In genomic region chr11:13462928-13463778, GRCh38 we compare ENCODE assay signal across 1 cellular context.
A peak's percentile ranks its signal among the peaks of the same experiment; 100 is the strongest.
TF ChIP-seq lines count a peak whose summit lies in the region.

Gene BTBD10, minus strand, starts transcription at chr11:13463222. Its CDS starts 18,098 bp downstream, at chr11:13445124.

TF ChIP-seq in GM12878, 131 proteins besides CTCF, POLR2A, EP300 and RAD21 (continued from another document and continues in another):
- TF ChIP-seq, protein P1, sequence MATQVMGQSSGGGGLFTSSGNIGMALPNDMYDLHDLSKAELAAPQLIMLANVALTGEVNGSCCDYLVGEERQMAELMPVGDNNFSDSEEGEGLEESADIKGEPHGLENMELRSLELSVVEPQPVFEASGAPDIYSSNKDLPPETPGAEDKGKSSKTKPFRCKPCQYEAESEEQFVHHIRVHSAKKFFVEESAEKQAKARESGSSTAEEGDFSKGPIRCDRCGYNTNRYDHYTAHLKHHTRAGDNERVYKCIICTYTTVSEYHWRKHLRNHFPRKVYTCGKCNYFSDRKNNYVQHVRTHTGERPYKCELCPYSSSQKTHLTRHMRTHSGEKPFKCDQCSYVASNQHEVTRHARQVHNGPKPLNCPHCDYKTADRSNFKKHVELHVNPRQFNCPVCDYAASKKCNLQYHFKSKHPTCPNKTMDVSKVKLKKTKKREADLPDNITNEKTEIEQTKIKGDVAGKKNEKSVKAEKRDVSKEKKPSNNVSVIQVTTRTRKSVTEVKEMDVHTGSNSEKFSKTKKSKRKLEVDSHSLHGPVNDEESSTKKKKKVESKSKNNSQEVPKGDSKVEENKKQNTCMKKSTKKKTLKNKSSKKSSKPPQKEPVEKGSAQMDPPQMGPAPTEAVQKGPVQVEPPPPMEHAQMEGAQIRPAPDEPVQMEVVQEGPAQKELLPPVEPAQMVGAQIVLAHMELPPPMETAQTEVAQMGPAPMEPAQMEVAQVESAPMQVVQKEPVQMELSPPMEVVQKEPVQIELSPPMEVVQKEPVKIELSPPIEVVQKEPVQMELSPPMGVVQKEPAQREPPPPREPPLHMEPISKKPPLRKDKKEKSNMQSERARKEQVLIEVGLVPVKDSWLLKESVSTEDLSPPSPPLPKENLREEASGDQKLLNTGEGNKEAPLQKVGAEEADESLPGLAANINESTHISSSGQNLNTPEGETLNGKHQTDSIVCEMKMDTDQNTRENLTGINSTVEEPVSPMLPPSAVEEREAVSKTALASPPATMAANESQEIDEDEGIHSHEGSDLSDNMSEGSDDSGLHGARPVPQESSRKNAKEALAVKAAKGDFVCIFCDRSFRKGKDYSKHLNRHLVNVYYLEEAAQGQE (IDR thresholded peaks at IDR 0.05; ENCODE audit: low read depth, low read length): peak; percentile 28; the same call in 1 of the 2 replicates
- TF ChIP-seq KDM1A (IDR thresholded peaks at IDR 0.05; ENCODE audit: borderline replicate concordance) (no peak), TCF12 (IDR thresholded peaks at IDR 0.05; ENCODE audit: low read depth, low read length) (no peak), RFX5 (IDR thresholded peaks at IDR 0.05; ENCODE audit: low read depth, low read length) (no peak), ZBED1 (IDR thresholded peaks at IDR 0.05; ENCODE audit: borderline replicate concordance) (no peak), IKZF1 (conservative IDR thresholded peaks at IDR 0.05) (0 out of 2 replicates have a peak, but pooled peaks have one; percentile 59), POLR2AphosphoS5 (IDR thresholded peaks at IDR 0.05; ENCODE audit: low read length) (peak; percentile 96), EZH2 (IDR thresholded peaks at IDR 0.05; ENCODE audit: borderline replicate concordance, control insufficient read depth, low read depth, low read length) (no peak), MYB (IDR thresholded peaks at IDR 0.05; ENCODE audit: borderline replicate concordance, low read depth, low read length) (peak; percentile 74; the same call in 1 of the 2 replicates), BCL11A (IDR thresholded peaks at IDR 0.05; ENCODE audit: low read depth, low read length) (no peak), NFIC (IDR thresholded peaks at IDR 0.05; ENCODE audit: low read depth, low read length) (no peak; the same call in 1 of the 2 replicates), CBFB (IDR thresholded peaks at IDR 0.05; ENCODE audit: low read depth) (peak; percentile 100), ZNF207 (IDR thresholded peaks at IDR 0.05; ENCODE audit: borderline replicate concordance) (0 out of 2 replicates have a peak, but pooled peaks have one; percentile 44), E4F1 (IDR thresholded peaks at IDR 0.05; ENCODE audit: borderline replicate concordance, partially characterized antibody) (no peak), HDAC6 (IDR thresholded peaks at IDR 0.05; ENCODE audit: unreplicated experiment) (no peak), MTA2 (IDR thresholded peaks at IDR 0.05; ENCODE audit: low read depth) (no peak), EED (IDR thresholded peaks at IDR 0.05; ENCODE audit: low read depth) (no peak), CUX1 (IDR thresholded peaks at IDR 0.05; ENCODE audit: insufficient replicate concordance, low read depth, low read length) (no peak), YBX1 (IDR thresholded peaks at IDR 0.05) (no peak), MXI1 (IDR thresholded peaks at IDR 0.05; ENCODE audit: low read depth, low read length) (peak; percentile 93), NR2F1 (conservative IDR thresholded peaks at IDR 0.05) (peak; percentile 45), TARDBP (IDR thresholded peaks at IDR 0.05; ENCODE audit: borderline replicate concordance) (no peak), BHLHE40 (IDR thresholded peaks at IDR 0.05; ENCODE audit: borderline replicate concordance in 1 of 2, low read depth in 2 of 2, low read length in 1 of 2) (peak in 1 of 2 experiments; percentile 32; a peak in 2 of 4 replicates), NR2C2 (IDR thresholded peaks at IDR 0.05; ENCODE audit: borderline replicate concordance, control insufficient read depth, insufficient read length, low read depth) (no peak), ZNF384 (IDR thresholded peaks at IDR 0.05; ENCODE audit: borderline replicate concordance, low read depth, low read length) (no peak), POLR2AphosphoS2 (IDR thresholded peaks at IDR 0.05; ENCODE audit: low read depth, low read length) (peak; percentile 95), TAF1 (IDR thresholded peaks at IDR 0.05; ENCODE audit: borderline replicate concordance, low read depth, low read length) (peak; percentile 72; the same call in 1 of the 2 replicates)
- TF ChIP-seq, protein P2, sequence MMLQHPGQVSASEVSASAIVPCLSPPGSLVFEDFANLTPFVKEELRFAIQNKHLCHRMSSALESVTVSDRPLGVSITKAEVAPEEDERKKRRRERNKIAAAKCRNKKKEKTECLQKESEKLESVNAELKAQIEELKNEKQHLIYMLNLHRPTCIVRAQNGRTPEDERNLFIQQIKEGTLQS (IDR thresholded peaks at IDR 0.05; ENCODE audit: borderline replicate concordance, extremely low read depth, low read depth, low read length): no peak
- TF ChIP-seq, protein P3, sequence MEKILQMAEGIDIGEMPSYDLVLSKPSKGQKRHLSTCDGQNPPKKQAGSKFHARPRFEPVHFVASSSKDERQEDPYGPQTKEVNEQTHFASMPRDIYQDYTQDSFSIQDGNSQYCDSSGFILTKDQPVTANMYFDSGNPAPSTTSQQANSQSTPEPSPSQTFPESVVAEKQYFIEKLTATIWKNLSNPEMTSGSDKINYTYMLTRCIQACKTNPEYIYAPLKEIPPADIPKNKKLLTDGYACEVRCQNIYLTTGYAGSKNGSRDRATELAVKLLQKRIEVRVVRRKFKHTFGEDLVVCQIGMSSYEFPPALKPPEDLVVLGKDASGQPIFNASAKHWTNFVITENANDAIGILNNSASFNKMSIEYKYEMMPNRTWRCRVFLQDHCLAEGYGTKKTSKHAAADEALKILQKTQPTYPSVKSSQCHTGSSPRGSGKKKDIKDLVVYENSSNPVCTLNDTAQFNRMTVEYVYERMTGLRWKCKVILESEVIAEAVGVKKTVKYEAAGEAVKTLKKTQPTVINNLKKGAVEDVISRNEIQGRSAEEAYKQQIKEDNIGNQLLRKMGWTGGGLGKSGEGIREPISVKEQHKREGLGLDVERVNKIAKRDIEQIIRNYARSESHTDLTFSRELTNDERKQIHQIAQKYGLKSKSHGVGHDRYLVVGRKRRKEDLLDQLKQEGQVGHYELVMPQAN (conservative IDR thresholded peaks at IDR 0.05): peak; percentile 54
- TF ChIP-seq, protein P4, sequence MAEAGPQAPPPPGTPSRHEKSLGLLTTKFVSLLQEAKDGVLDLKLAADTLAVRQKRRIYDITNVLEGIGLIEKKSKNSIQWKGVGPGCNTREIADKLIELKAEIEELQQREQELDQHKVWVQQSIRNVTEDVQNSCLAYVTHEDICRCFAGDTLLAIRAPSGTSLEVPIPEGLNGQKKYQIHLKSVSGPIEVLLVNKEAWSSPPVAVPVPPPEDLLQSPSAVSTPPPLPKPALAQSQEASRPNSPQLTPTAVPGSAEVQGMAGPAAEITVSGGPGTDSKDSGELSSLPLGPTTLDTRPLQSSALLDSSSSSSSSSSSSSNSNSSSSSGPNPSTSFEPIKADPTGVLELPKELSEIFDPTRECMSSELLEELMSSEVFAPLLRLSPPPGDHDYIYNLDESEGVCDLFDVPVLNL (IDR thresholded peaks at IDR 0.05; ENCODE audit: low read depth, low read length): peak; percentile 86
- TF ChIP-seq, protein P5, sequence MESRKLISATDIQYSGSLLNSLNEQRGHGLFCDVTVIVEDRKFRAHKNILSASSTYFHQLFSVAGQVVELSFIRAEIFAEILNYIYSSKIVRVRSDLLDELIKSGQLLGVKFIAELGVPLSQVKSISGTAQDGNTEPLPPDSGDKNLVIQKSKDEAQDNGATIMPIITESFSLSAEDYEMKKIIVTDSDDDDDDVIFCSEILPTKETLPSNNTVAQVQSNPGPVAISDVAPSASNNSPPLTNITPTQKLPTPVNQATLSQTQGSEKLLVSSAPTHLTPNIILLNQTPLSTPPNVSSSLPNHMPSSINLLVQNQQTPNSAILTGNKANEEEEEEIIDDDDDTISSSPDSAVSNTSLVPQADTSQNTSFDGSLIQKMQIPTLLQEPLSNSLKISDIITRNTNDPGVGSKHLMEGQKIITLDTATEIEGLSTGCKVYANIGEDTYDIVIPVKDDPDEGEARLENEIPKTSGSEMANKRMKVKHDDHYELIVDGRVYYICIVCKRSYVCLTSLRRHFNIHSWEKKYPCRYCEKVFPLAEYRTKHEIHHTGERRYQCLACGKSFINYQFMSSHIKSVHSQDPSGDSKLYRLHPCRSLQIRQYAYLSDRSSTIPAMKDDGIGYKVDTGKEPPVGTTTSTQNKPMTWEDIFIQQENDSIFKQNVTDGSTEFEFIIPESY (IDR thresholded peaks at IDR 0.05): 0 out of 2 replicates have a peak, but pooled peaks have one; percentile 48
- TF ChIP-seq, protein P6, sequence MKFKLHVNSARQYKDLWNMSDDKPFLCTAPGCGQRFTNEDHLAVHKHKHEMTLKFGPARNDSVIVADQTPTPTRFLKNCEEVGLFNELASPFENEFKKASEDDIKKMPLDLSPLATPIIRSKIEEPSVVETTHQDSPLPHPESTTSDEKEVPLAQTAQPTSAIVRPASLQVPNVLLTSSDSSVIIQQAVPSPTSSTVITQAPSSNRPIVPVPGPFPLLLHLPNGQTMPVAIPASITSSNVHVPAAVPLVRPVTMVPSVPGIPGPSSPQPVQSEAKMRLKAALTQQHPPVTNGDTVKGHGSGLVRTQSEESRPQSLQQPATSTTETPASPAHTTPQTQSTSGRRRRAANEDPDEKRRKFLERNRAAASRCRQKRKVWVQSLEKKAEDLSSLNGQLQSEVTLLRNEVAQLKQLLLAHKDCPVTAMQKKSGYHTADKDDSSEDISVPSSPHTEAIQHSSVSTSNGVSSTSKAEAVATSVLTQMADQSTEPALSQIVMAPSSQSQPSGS (IDR thresholded peaks at IDR 0.05; ENCODE audit: low read length): peak; percentile 51; the same call in 1 of the 2 replicates
- TF ChIP-seq, protein P7, sequence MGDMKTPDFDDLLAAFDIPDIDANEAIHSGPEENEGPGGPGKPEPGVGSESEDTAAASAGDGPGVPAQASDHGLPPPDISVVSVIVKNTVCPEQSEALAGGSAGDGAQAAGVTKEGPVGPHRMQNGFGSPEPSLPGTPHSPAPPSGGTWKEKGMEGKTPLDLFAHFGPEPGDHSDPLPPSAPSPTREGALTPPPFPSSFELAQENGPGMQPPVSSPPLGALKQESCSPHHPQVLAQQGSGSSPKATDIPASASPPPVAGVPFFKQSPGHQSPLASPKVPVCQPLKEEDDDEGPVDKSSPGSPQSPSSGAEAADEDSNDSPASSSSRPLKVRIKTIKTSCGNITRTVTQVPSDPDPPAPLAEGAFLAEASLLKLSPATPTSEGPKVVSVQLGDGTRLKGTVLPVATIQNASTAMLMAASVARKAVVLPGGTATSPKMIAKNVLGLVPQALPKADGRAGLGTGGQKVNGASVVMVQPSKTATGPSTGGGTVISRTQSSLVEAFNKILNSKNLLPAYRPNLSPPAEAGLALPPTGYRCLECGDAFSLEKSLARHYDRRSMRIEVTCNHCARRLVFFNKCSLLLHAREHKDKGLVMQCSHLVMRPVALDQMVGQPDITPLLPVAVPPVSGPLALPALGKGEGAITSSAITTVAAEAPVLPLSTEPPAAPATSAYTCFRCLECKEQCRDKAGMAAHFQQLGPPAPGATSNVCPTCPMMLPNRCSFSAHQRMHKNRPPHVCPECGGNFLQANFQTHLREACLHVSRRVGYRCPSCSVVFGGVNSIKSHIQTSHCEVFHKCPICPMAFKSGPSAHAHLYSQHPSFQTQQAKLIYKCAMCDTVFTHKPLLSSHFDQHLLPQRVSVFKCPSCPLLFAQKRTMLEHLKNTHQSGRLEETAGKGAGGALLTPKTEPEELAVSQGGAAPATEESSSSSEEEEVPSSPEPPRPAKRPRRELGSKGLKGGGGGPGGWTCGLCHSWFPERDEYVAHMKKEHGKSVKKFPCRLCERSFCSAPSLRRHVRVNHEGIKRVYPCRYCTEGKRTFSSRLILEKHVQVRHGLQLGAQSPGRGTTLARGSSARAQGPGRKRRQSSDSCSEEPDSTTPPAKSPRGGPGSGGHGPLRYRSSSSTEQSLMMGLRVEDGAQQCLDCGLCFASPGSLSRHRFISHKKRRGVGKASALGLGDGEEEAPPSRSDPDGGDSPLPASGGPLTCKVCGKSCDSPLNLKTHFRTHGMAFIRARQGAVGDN (IDR thresholded peaks at IDR 0.05): 0 out of 2 replicates have a peak, but pooled peaks have one; percentile 72
